In the genomic region with DNA sequence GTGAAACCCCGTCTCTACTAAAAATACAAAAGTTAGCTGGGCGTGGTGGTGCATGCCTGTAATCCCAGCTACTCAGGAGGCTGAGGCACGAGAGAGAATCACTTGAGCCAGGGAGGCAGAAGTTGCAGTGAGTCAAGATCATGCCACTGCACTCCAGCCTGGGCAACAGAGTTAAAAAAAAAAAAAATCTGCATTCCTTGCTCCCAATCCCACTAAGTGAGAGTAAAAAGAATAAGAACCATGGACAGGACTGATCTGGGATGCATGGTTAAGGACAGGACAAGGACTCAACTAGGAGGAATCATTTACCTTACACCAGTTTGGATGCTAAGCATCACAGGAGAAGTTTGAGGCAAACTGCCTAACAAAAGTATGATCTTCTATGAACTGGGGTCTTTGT, we compare ENCODE assay signal across 2 cellular contexts.
TF ChIP-seq lines count a peak whose summit lies in the region.

No MANE protein-coding gene starts in this region.

TF ChIP-seq in HEK293, 187 proteins besides CTCF, POLR2A, EP300 and RAD21:
- TF ChIP-seq, protein P1, sequence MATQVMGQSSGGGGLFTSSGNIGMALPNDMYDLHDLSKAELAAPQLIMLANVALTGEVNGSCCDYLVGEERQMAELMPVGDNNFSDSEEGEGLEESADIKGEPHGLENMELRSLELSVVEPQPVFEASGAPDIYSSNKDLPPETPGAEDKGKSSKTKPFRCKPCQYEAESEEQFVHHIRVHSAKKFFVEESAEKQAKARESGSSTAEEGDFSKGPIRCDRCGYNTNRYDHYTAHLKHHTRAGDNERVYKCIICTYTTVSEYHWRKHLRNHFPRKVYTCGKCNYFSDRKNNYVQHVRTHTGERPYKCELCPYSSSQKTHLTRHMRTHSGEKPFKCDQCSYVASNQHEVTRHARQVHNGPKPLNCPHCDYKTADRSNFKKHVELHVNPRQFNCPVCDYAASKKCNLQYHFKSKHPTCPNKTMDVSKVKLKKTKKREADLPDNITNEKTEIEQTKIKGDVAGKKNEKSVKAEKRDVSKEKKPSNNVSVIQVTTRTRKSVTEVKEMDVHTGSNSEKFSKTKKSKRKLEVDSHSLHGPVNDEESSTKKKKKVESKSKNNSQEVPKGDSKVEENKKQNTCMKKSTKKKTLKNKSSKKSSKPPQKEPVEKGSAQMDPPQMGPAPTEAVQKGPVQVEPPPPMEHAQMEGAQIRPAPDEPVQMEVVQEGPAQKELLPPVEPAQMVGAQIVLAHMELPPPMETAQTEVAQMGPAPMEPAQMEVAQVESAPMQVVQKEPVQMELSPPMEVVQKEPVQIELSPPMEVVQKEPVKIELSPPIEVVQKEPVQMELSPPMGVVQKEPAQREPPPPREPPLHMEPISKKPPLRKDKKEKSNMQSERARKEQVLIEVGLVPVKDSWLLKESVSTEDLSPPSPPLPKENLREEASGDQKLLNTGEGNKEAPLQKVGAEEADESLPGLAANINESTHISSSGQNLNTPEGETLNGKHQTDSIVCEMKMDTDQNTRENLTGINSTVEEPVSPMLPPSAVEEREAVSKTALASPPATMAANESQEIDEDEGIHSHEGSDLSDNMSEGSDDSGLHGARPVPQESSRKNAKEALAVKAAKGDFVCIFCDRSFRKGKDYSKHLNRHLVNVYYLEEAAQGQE (tag by site-specific recombination; IDR thresholded peaks at IDR 0.05) = peak; percentile 46; the same call in 1 of the 2 replicates

TF ChIP-seq in SK-N-SH, 30 proteins besides CTCF, POLR2A, EP300 and RAD21:
- TF ChIP-seq, protein P1 (IDR thresholded peaks at IDR 0.05; ENCODE audit: low read depth, low read length) = peak; percentile 82
